8 cellular contexts compared by ENCODE assay signal in genomic region chr12:53324779-53325538, GRCh38. TPM values are rescaled to one million over a fixed set of nuclear protein-coding genes. Genes with fewer than 3 reads are reported as not detected.
DNase-seq lines count a peak whose midpoint lies in the region; TF ChIP-seq lines count a peak whose summit lies in the region.

No MANE protein-coding gene starts in this region.

- peak overlapping the region; percentile 85 for H3K27ac Mint-ChIP-seq in endothelial cell (ENCODE audit: unreplicated experiment)

- peaks cover 36% of the 10 kb centered on the region for H3K4me1 Mint-ChIP-seq in endothelial cell (ENCODE audit: unreplicated experiment)

- H3K36me3 Mint-ChIP-seq in endothelial cell (ENCODE audit: low read depth, unreplicated experiment), result peaks cover 9% of the 10 kb centered on the region

- TF ChIP-seq CTCF in GM20000 (IDR thresholded peaks at IDR 0.05; ENCODE audit: extremely low read depth, missing control alignments) (peak; percentile 84), endothelial cell (IDR thresholded peaks at IDR 0.05; ENCODE audit: unreplicated experiment) (peak; percentile 63)

- H3K4me3 Mint-ChIP-seq in endothelial cell (ENCODE audit: unreplicated experiment), result peak overlapping the region; percentile 87

- DNase-seq in COLO829 (ENCODE audit: low spot score) (peak; percentile 88), GM20000 (ENCODE audit: low spot score) (peak; percentile 97), HT1080 (ENCODE audit: low read depth) (peak; percentile 90), NOMO-1 (lab: John Stamatoyannopoulos, UW; ENCODE audit: unreplicated experiment in 2 of 2) (peak; percentile 88), endothelial cell (ENCODE audit: low spot score) (peak; percentile 88), middle frontal gyrus (ENCODE audit: extremely low spot score, low spot score) (peak; percentile 80)
- peak; percentile 68 for DNase-seq in activated CD8-positive, alpha-beta memory T cell treated with anti-CD3 and anti-CD28 coated beads, Interleukin-2, amount 50 U/mL, for 1 hour (ENCODE audit: extremely low read depth)
- peak; percentile 67 to 78 for DNase-seq in stimulated activated CD8-positive, alpha-beta memory T cell treated with anti-CD3 and anti-CD28 coated beads, Interleukin-2, amount 100 ng/mL, for 1 hour (ENCODE audit: low read depth in 2 of 2)

- H3K9me3 Mint-ChIP-seq in endothelial cell (ENCODE audit: unreplicated experiment), result no peaks in the 10 kb centered on the region

- H3K27me3 Mint-ChIP-seq in endothelial cell (ENCODE audit: unreplicated experiment), result peaks cover 12% of the 10 kb centered on the region

RNA-seq across cellular contexts. Expression of gene AAAS, which starts 3.5 kb away (rescaled TPM):
- total RNA-seq in HT1080 (2014; rRNA removed; shearing (Covaris generic)), result 117 and 134 TPM in 2 replicates
- 88.5 and 90.9 TPM in 2 replicates for polyA plus RNA-seq in HT1080 (2015; cell fraction: cytosol; rRNA removed)
- 204 and 217 TPM in 2 replicates for polyA plus RNA-seq in HT1080 (2015; cell fraction: nucleus; rRNA removed)
- total RNA-seq in endothelial cell (ENCODE audit: unreplicated experiment), result 56.2 TPM

RNA-seq across cellular contexts. Expression of gene SP7, which starts 11.2 kb away (rescaled TPM):
- total RNA-seq in HT1080 (2014; rRNA removed; shearing (Covaris generic)), result 0.10 TPM in 1 of 2 replicates, not detected in the other
- polyA plus RNA-seq in HT1080 (2015; cell fraction: cytosol; rRNA removed), result 0.05 TPM in 1 of 2 replicates, not detected in the other
- not detected in 2 replicates for polyA plus RNA-seq in HT1080 (2015; cell fraction: nucleus; rRNA removed)
- total RNA-seq in endothelial cell (ENCODE audit: unreplicated experiment), result 3.6 TPM

RNA-seq across cellular contexts. Expression of gene MYG1, which starts 25.5 kb away (rescaled TPM):
- total RNA-seq in HT1080 (2014; rRNA removed; shearing (Covaris generic)), result 108 and 119 TPM in 2 replicates
- polyA plus RNA-seq in HT1080 (2015; cell fraction: cytosol; rRNA removed), result 85.4 and 100 TPM in 2 replicates
- 66.9 and 74.9 TPM in 2 replicates for polyA plus RNA-seq in HT1080 (2015; cell fraction: nucleus; rRNA removed)
- 55.3 TPM for total RNA-seq in endothelial cell (ENCODE audit: unreplicated experiment)

RNA-seq across cellular contexts. Expression of gene PFDN5, which starts 29.6 kb away (rescaled TPM):
- 309 and 490 TPM in 2 replicates for total RNA-seq in HT1080 (2014; rRNA removed; shearing (Covaris generic))
- polyA plus RNA-seq in HT1080 (2015; cell fraction: cytosol; rRNA removed), result 365 and 406 TPM in 2 replicates
- 294 and 307 TPM in 2 replicates for polyA plus RNA-seq in HT1080 (2015; cell fraction: nucleus; rRNA removed)
- total RNA-seq in endothelial cell (ENCODE audit: unreplicated experiment), result 444 TPM

RNA-seq across cellular contexts. Expression of gene SP1, which starts 55.0 kb away (rescaled TPM):
- 25.7 and 36.9 TPM in 2 replicates for total RNA-seq in HT1080 (2014; rRNA removed; shearing (Covaris generic))
- 21.3 and 26.0 TPM in 2 replicates for polyA plus RNA-seq in HT1080 (2015; cell fraction: cytosol; rRNA removed)
- 49.4 and 52.0 TPM in 2 replicates for polyA plus RNA-seq in HT1080 (2015; cell fraction: nucleus; rRNA removed)
- 69.5 TPM for total RNA-seq in endothelial cell (ENCODE audit: unreplicated experiment)

Comparison
In these comparisons a context has a peak if more than half of its experiments do, and no peak if none do; other contexts are left out.
1. Peak in every context shown above with its lines: DNase-seq.